8 cellular contexts compared by ENCODE assay signal in the genomic region with DNA sequence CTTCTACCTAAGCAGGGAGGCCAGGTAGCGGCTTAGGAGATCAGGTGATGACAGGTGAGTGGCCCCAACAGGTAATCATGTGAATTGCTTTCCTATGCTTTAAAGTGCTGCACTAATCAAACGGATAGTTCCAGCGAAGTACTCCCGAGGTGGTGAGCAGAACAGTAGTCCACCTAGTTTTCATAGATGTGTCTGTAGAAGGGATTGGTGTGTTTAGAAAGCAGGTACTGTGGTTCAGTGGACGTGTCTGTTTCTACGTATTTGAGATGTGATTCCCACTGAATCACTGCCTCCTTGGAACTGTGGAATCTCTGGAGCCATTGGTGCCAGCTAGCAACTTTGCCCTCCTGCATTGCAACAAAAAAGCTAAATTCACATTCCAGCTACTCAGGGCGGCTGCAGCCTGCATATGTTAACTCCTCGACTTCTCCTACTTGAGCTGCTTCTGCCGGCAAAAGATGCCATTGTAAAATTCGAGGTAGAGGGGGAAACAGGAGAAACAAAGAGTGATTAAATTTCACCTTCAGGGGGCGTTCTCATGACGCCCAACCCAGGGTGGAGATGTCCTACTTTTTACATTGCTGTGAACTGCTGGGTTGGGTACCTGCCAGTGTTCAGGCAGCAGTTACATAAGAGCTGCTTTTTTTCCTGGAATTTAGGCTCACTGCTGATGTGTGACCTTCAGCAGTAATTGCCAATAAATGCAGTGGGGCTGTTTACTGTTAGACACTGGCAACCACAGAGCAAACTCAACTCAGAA.
DNase-seq lines count a peak whose midpoint lies in the region; ATAC-seq, FAIRE-seq and TF ChIP-seq lines count a peak whose summit lies in the region.

No MANE protein-coding gene starts in this region.

- no TSS peak for BruUV-seq in PC-9 (replicated peaks; lab: Mats Ljungman, UMichigan)

- FAIRE-seq in A204.1 (lab: Jason Lieb, UNC) (peak; percentile 89), GM12891 (lab: Jason Lieb, UNC) (peak; percentile 62)

- no peak for TF ChIP-seq POLR2A in GM12891 (IDR thresholded peaks at IDR 0.05; ENCODE audit: low read depth, low read length)

- H3K27me3 ChIP-seq in PC-9 (ENCODE audit: insufficient read depth, low read depth) (no peaks in the 10 kb centered on the region), colonic mucosa (no peaks in the 10 kb centered on the region), liver (ENCODE audit: control insufficient read depth in 4 of 4, insufficient read depth in 4 of 4, low read length in 3 of 4) (no peaks in the 10 kb centered on the region)

- H3K4me3 ChIP-seq in PC-9 (no peak overlapping the region), colonic mucosa (no peak overlapping the region), liver (ENCODE audit: low read depth in 1 of 3, low read length in 3 of 3) (no peak overlapping the region)

- H3K27ac ChIP-seq in PC-9 (no peak overlapping the region), colonic mucosa (peak overlapping the region; percentile 32), liver (ENCODE audit: low read depth in 1 of 2, low read length in 2 of 2) (peak overlapping the region; percentile 90 to 92)

- POLR2A ChIA-PET in PC-9 (lab: Charles Lee; ENCODE audit: unreplicated experiment): interaction anchor here (0.6 to 1.5 kb wide), 7 partner anchors 9 to 729 kb away, joined by 3 to 21 read pairs (median 6); partner anchors contain the start of gene BHLHE40

- CTCF ChIA-PET in PC-9 (lab: Charles Lee): interaction anchor here (0.6 to 1.7 kb wide), 14 partner anchors 9 to 390 kb away, joined by 3 to 23 read pairs (median 5); partner anchors contain the start of gene BHLHE40

- H3K9me3 Mint-ChIP-seq in type B pancreatic cell: no peaks in the 10 kb centered on the region

- H3K9me2 ChIP-seq in PC-9 (ENCODE audit: insufficient read depth): no peaks in the 10 kb centered on the region

- DNase-seq in GM12891 (ENCODE audit: insufficient read length, low spot score): no peak
- DNase-seq in PC-9: peak; percentile 51 to 65
- DNase-seq in colonic mucosa: peak; percentile 75
- DNase-seq in type B pancreatic cell (ENCODE audit: extremely low spot score, unreplicated experiment): no peak

- H3K36me3 ChIP-seq in PC-9 (ENCODE audit: low read depth) (no peaks in the 10 kb centered on the region), colonic mucosa (no peaks in the 10 kb centered on the region), liver (ENCODE audit: control insufficient read depth in 4 of 4, insufficient read depth in 3 of 4, low read depth in 1 of 4, low read length in 3 of 4) (no peaks in the 10 kb centered on the region)

- H3K4me1 ChIP-seq in PC-9 (replicated peaks; ENCODE audit: insufficient read depth): no peaks in the 10 kb centered on the region
- peaks cover 7% of the 10 kb centered on the region for H3K4me1 ChIP-seq in colonic mucosa
- peaks cover 6 to 54% (median 29%) of the 10 kb centered on the region in 4 donors for H3K4me1 ChIP-seq in liver (ENCODE audit: control insufficient read depth in 4 of 4, insufficient read depth in 4 of 4, low read length in 3 of 4)

- peak; percentile 88 for TF ChIP-seq RAD21 in liver (IDR thresholded peaks at IDR 0.05)

- no peaks in the 10 kb centered on the region for H4K20me1 ChIP-seq in PC-9 (ENCODE audit: insufficient read depth)

- peak overlapping the region; percentile 30 for H3K27ac Mint-ChIP-seq in type B pancreatic cell

- intact Hi-C loops in PC-9 (cut with micrococcal nuclease; ENCODE audit: unreplicated experiment): loop anchor here (1.0 to 5.0 kb wide), 4 partner anchors 111 to 306 kb away; no protein-coding TSS in a partner anchor
- intact Hi-C loops in colonic mucosa (cut with DNase I): loop anchor here (5.0 kb wide), 1 partner anchor 257 kb away; the partner anchor contains the start of gene BHLHE40

- no peaks in the 10 kb centered on the region for H3K27me3 Mint-ChIP-seq in type B pancreatic cell

- no peak overlapping the region for H2AFZ ChIP-seq in PC-9

- H3K9ac ChIP-seq in colonic mucosa (ENCODE audit: low read depth in 2 of 2, low read length in 2 of 2) (no peak overlapping the region), liver (ENCODE audit: low read depth in 1 of 2, low read length in 2 of 2) (peak overlapping the region; percentile 17 to 73)

- peaks cover 45% of the 10 kb centered on the region for H3K4me1 Mint-ChIP-seq in type B pancreatic cell (ENCODE audit: unreplicated experiment)

- H3K9me3 ChIP-seq in PC-9 (ENCODE audit: insufficient read depth, low read depth) (no peaks in the 10 kb centered on the region), colonic mucosa (no peaks in the 10 kb centered on the region), liver (ENCODE audit: control insufficient read depth in 4 of 4, low read length in 3 of 4) (no peaks in the 10 kb centered on the region)

- 20% methylated on average over 12 of the region's 12 CpGs for WGBS in liver

- no peak overlapping the region for H3K4me3 Mint-ChIP-seq in type B pancreatic cell

- TF ChIP-seq CTCF in PC-9 (conservative IDR thresholded peaks at IDR 0.05) (peak; percentile 46; the same call in 1 of the 2 replicates), colonic mucosa (IDR thresholded peaks at IDR 0.05) (peak; percentile 28), liver (IDR thresholded peaks at IDR 0.05; ENCODE audit: low read depth, low read length, missing input control) (peak; percentile 61), type B pancreatic cell (conservative IDR thresholded peaks at IDR 0.05) (peak; percentile 27)

- ATAC-seq in HG02938 (IDR thresholded peaks at IDR 0.05; ENCODE audit: unreplicated experiment) (no peak), GM19035 (IDR thresholded peaks at IDR 0.05; ENCODE audit: unreplicated experiment) (no peak)

- H3K4me2 ChIP-seq in PC-9: no peak overlapping the region

- H3K79me2 ChIP-seq in PC-9 (ENCODE audit: low read depth): no peaks in the 10 kb centered on the region

- no peaks in the 10 kb centered on the region for H3F3A ChIP-seq in PC-9 (ENCODE audit: insufficient read depth, low read depth)

- peaks cover 5% of the 10 kb centered on the region for H3K36me3 Mint-ChIP-seq in type B pancreatic cell

TF ChIP-seq in GM12891, 5 proteins besides CTCF, POLR2A, EP300 and RAD21:
- no peak for TF ChIP-seq POU2F2 (IDR thresholded peaks at IDR 0.05; ENCODE audit: low read depth, low read length)
- no peak for TF ChIP-seq PAX5 (IDR thresholded peaks at IDR 0.05; ENCODE audit: insufficient read depth, low read length, severe bottlenecking)
- TF ChIP-seq SPI1 (IDR thresholded peaks at IDR 0.05; ENCODE audit: low read depth, low read length): no peak
- no peak for TF ChIP-seq TAF1 (IDR thresholded peaks at IDR 0.05; ENCODE audit: low read depth, low read length)
- no peak for TF ChIP-seq POLR2AphosphoS5 (IDR thresholded peaks at IDR 0.05; ENCODE audit: low read depth, low read length)

TF ChIP-seq in liver, 16 proteins besides CTCF, POLR2A, EP300 and RAD21 (continues in another document):
- TF ChIP-seq SP1 (IDR thresholded peaks at IDR 0.05) (peak; percentile 88), NR2F2 (IDR thresholded peaks at IDR 0.05) (peak; percentile 90), ZBTB33 (IDR thresholded peaks at IDR 0.05) (peak; percentile 83), HNF4G (IDR thresholded peaks at IDR 0.05) (peak; percentile 58), EGR1 (IDR thresholded peaks at IDR 0.05; ENCODE audit: low read depth in 2 of 2) (peak in 1 of 2 donors; percentile 29), GABPA (IDR thresholded peaks at IDR 0.05 in 1 of 2, conservative IDR thresholded peaks at IDR 0.05 in 1 of 2) (no peak), MAX (IDR thresholded peaks at IDR 0.05) (peak; percentile 84), FOXA2 (IDR thresholded peaks at IDR 0.05) (peak; percentile 86), HNF4A (conservative IDR thresholded peaks at IDR 0.05) (peak; percentile 69 to 74), TAF1 (conservative IDR thresholded peaks at IDR 0.05) (peak; percentile 23), FOXA1 (IDR thresholded peaks at IDR 0.05) (peak; percentile 67), YY1 (IDR thresholded peaks at IDR 0.05) (peak; percentile 64)
- TF ChIP-seq, protein P1, sequence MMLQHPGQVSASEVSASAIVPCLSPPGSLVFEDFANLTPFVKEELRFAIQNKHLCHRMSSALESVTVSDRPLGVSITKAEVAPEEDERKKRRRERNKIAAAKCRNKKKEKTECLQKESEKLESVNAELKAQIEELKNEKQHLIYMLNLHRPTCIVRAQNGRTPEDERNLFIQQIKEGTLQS (IDR thresholded peaks at IDR 0.05): peak; percentile 68

Comparison
In these comparisons a context has a peak if more than half of its experiments do, and no peak if none do; other contexts are left out.
1. DNase-seq: peak in PC-9 (2 of 2) and colonic mucosa (single experiment); none in GM12891 (single experiment) and type B pancreatic cell (single experiment).
2. H3K9ac ChIP-seq: peak in liver (2 of 2); none in colonic mucosa (0 of 2).
3. Peak in every context shown above with its lines, with median percentiles within 50 percentile points of each other: CTCF ChIP-seq.